ENCODE assay signal across 14 cellular contexts in genomic region chrX:15441464-15441863, GRCh38. TPM values are rescaled to one million over a fixed set of nuclear protein-coding genes. Genes with fewer than 3 reads are reported as not detected.
A peak's percentile ranks its signal among the peaks of the same experiment; 100 is the strongest.
DNase-seq lines count a peak whose midpoint lies in the region; ATAC-seq and TF ChIP-seq lines count a peak whose summit lies in the region.
"Had no signal": no experiment of that assay in that cellular context is flagged by ENCODE, and none has a peak within 500 bp of the region (broad histone marks: within the 10 kb centered on the region; RNA-seq: fewer than 3 reads in every experiment).

No MANE protein-coding gene starts in this region.

- H3K9me3 ChIP-seq in neural progenitor cell (ENCODE audit: low read depth), result no peaks in the 10 kb centered on the region

- no peak for TF ChIP-seq CTCF in glutamatergic neuron (IDR thresholded peaks at IDR 0.05; ENCODE audit: partially characterized antibody, unreplicated experiment)
- no peak for TF ChIP-seq CTCF in neural progenitor cell (IDR thresholded peaks at IDR 0.05)

- H2AFZ ChIP-seq in neural progenitor cell (replicated peaks), result no peak overlapping the region

- H3F3A ChIP-seq in neural progenitor cell (ENCODE audit: low read depth), result peaks cover 4% of the 10 kb centered on the region

- DNase-seq in DMS 273 treated with DMSO at 0.1 percent for 48 hours (lab: John Stamatoyannopoulos, UW) (peak; percentile 64), NCI-H2171 treated with DMSO at 0.1 percent for 48 hours (lab: John Stamatoyannopoulos, UW) (peak; percentile 93), glutamatergic neuron (peak; percentile 38), neural progenitor cell (ENCODE audit: low spot score) (peak; percentile 42), activated T-cell treated with anti-CD3 and anti-CD28 coated beads for 4 hours (no peak), HUDEP-2 (lab: John Stamatoyannopoulos, UW; ENCODE audit: unreplicated experiment in 76 of 76) (no peak)
- DNase-seq: ACHN; CD4-positive, alpha-beta T cell; Karpas-422; NCI-H2029; SHP77 treated with DMSO at 0.1 percent for 48 hours had no signal

- peak overlapping the region; percentile 81 for H3K27ac ChIP-seq in neural progenitor cell

- H3K4me3 ChIP-seq in neural progenitor cell, result no peak overlapping the region

- H3K27ac Mint-ChIP-seq in glutamatergic neuron (ENCODE audit: unreplicated experiment) (peak overlapping the region; percentile 94), neural progenitor cell (peak overlapping the region; percentile 15)
- H3K27ac Mint-ChIP-seq: CD4-positive, alpha-beta T cell had no signal

- H3K27me3 Mint-ChIP-seq in glutamatergic neuron (ENCODE audit: unreplicated experiment), result no peaks in the 10 kb centered on the region
- no peaks in the 10 kb centered on the region for H3K27me3 Mint-ChIP-seq in neural progenitor cell (ENCODE audit: insufficient read depth, low read depth)

- H3K9me3 Mint-ChIP-seq in glutamatergic neuron (ENCODE audit: unreplicated experiment), result no peaks in the 10 kb centered on the region
- peaks cover 2% of the 10 kb centered on the region for H3K9me3 Mint-ChIP-seq in neural progenitor cell
- H3K9me3 Mint-ChIP-seq: CD4-positive, alpha-beta T cell had no signal

- H3K36me3 ChIP-seq in neural progenitor cell, result no peaks in the 10 kb centered on the region

- peak overlapping the region; percentile 52 for H3K4me2 ChIP-seq in neural progenitor cell

- H3K36me3 Mint-ChIP-seq in glutamatergic neuron (ENCODE audit: unreplicated experiment), result no peaks in the 10 kb centered on the region
- H3K36me3 Mint-ChIP-seq in neural progenitor cell, result peaks cover 16% of the 10 kb centered on the region

- no peaks in the 10 kb centered on the region for H3K27me3 ChIP-seq in neural progenitor cell

- no peak for ATAC-seq in HG03378 (IDR thresholded peaks at IDR 0.05; ENCODE audit: unreplicated experiment)
- ATAC-seq: Panc1 had no signal

- H4K20me1 ChIP-seq in neural progenitor cell (ENCODE audit: low read depth), result no peaks in the 10 kb centered on the region

- H3K4me1 Mint-ChIP-seq in glutamatergic neuron (ENCODE audit: low read depth, unreplicated experiment) (peaks cover 13% of the 10 kb centered on the region), neural progenitor cell (peaks cover 9% of the 10 kb centered on the region)

- no peak overlapping the region for H3K9ac ChIP-seq in neural progenitor cell

- H3K79me2 ChIP-seq in neural progenitor cell (ENCODE audit: low read depth), result no peaks in the 10 kb centered on the region

- H3K4me1 ChIP-seq in neural progenitor cell, result peaks cover 19% of the 10 kb centered on the region

- H3K4me3 Mint-ChIP-seq in glutamatergic neuron (ENCODE audit: unreplicated experiment) (peak overlapping the region; percentile 76), neural progenitor cell (no peak overlapping the region)
- H3K4me3 Mint-ChIP-seq: CD4-positive, alpha-beta T cell had no signal

RNA-seq across cellular contexts. Expression of gene PIR, which starts 51.7 kb away (rescaled TPM):
- total RNA-seq in glutamatergic neuron (ENCODE audit: unreplicated experiment), result 2.6 TPM
- total RNA-seq in neural progenitor cell (ENCODE audit: low replicate concordance), result 40.2 and 45.0 TPM in 2 replicates
- total RNA-seq: CD4-positive, alpha-beta T cell had no signal

RNA-seq across cellular contexts. Expression of gene VEGFD, which starts 57.3 kb away (rescaled TPM):
- total RNA-seq in glutamatergic neuron (ENCODE audit: unreplicated experiment) (0.20 TPM), neural progenitor cell (ENCODE audit: low replicate concordance) (0.46 TPM in 1 of 2 replicates, not detected in the other)
- total RNA-seq: CD4-positive, alpha-beta T cell had no signal

RNA-seq across cellular contexts. Expression of gene BMX, which starts 59.1 kb away (rescaled TPM):
- total RNA-seq in glutamatergic neuron (ENCODE audit: unreplicated experiment) (not detected), neural progenitor cell (ENCODE audit: low replicate concordance) (not detected in 2 replicates)
- total RNA-seq: CD4-positive, alpha-beta T cell; H4 had no signal

Comparison
In these comparisons a context has a peak if more than half of its experiments do, and no peak if none do; other contexts are left out.
1. DNase-seq: peak in DMS 273 treated with DMSO at 0.1 percent for 48 hours (single experiment), NCI-H2171 treated with DMSO at 0.1 percent for 48 hours (single experiment), glutamatergic neuron (single experiment) and neural progenitor cell (single experiment); none in activated T-cell treated with anti-CD3 and anti-CD28 coated beads for 4 hours (single experiment) and HUDEP-2 (0 of 76).
2. RNA of gene PIR, which starts 51.7 kb away (total RNA-seq): 40.2 to 45.0 TPM in neural progenitor cell; 2.6 TPM in glutamatergic neuron (single experiment); every median in the first group is over 10 times any median in the second.